8 cellular contexts compared by ENCODE assay signal in the genomic region with DNA sequence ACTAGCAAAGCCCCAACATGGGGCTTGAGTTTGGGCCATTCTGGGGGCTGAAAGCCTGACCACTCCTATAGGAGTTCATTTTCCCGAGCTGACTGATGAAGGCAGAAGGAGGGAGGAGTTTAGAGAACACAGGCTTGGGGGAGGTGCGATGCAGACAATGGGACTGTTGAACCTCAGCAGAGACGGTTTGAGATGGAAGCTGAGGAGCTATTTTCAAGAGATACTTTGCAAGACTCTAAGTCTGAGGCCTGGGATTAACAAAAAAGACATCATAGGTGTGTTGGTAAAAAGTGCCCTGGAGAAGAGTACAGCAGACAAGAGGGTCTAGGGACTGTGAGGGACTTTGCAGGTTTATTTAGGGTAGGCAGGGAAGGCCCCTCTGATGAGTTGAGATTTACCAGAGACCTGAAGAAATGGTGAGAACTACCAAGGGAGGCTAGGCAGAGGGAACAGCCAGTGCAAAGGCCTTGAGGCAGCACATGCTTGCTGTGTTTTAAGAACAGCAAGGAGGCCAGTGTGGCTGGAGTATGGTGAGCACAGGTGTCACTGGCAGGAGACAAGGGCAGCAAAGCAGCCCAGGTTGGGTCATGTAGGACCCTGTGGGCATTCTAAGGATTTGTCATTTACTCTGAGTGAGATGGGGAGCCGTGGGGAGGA. TPM values are rescaled to one million over a fixed set of nuclear protein-coding genes. Genes with fewer than 3 reads are reported as not detected.
DNase-seq lines count a peak whose midpoint lies in the region; ATAC-seq, FAIRE-seq and TF ChIP-seq lines count a peak whose summit lies in the region.

No MANE protein-coding gene starts in this region.

- no peaks in the 10 kb centered on the region for H3K36me3 Mint-ChIP-seq in natural killer cell

- DNase-seq in NCI-H146 (lab: John Stamatoyannopoulos, UW) (peak; percentile 66), GM12878 (ENCODE audit: low read depth, low spot score) (no peak), natural killer cell (no peak), ureter (ENCODE audit: low spot score) (no peak)
- no peak for DNase-seq in activated CD4-positive, CD25-positive, alpha-beta regulatory T cell treated with anti-CD3 and anti-CD28 coated beads, Interleukin-2, amount 50 U/mL, for 72 hours

- no peaks in the 10 kb centered on the region for H3K27me3 ChIP-seq in GM12878 (replicated peaks in 1 of 2; ENCODE audit: control insufficient read depth in 2 of 2, insufficient read depth in 2 of 2, low read length in 1 of 2)

- H3K36me3 ChIP-seq in ES-I3 (ENCODE audit: insufficient read depth, low read length) (no peaks in the 10 kb centered on the region), GM12878 (ENCODE audit: control insufficient read depth in 2 of 2, insufficient read depth in 2 of 2, low read length in 1 of 2) (no peaks in the 10 kb centered on the region)

- H3K4me1 Mint-ChIP-seq in natural killer cell = peaks cover 34 to 54% of the 10 kb centered on the region in 2 donors

- H3K9ac ChIP-seq in ES-I3 (ENCODE audit: low read depth, low read length) = peak overlapping the region; percentile 14; the same call in 1 of the 2 replicates
- peak overlapping the region; percentile 17; the same call in 1 of the 2 replicates for H3K9ac ChIP-seq in GM12878 (ENCODE audit: control insufficient read depth, insufficient read depth, low read length)

- TSS peak; percentile 66 for BruUV-seq in GM12878 (replicated peaks; lab: Mats Ljungman, UMichigan)

- H3K27me3 Mint-ChIP-seq in natural killer cell (ENCODE audit: low read depth in 2 of 2) = no peaks in the 10 kb centered on the region

- ATAC-seq in GM12878 (no peak), natural killer cell (no peak), GM18861 (IDR thresholded peaks at IDR 0.05; ENCODE audit: unreplicated experiment) (no peak), HG02571 (IDR thresholded peaks at IDR 0.05; ENCODE audit: unreplicated experiment) (no peak)

- no peak for TF ChIP-seq CTCF in GM12878 (IDR thresholded peaks at IDR 0.05 in 2 of 3, conservative IDR thresholded peaks at IDR 0.05 in 1 of 3; ENCODE audit: control insufficient read depth in 2 of 3, extremely low read depth in 1 of 3, insufficient read depth in 1 of 3, low read depth in 3 of 3, low read length in 3 of 3)
- TF ChIP-seq CTCF in natural killer cell (IDR thresholded peaks at IDR 0.05) = no peak

- no peaks in the 10 kb centered on the region for H3K9me3 Mint-ChIP-seq in natural killer cell

- no peaks in the 10 kb centered on the region for H4K20me1 ChIP-seq in GM12878 (ENCODE audit: control insufficient read depth, insufficient read depth)

- TF ChIP-seq EP300 in GM12878 (IDR thresholded peaks at IDR 0.05; ENCODE audit: borderline replicate concordance in 1 of 2, control insufficient read depth in 1 of 2, low read depth in 2 of 2, low read length in 2 of 2) = no peak

- H3K4me3 ChIP-seq in GM12878 = no peak overlapping the region

- in situ Hi-C loops in GM12878 (cut with MboI) = loop anchor here (25.0 kb wide), 1 partner anchor 1732 kb away; no protein-coding TSS in a partner anchor

- H3K9me3 ChIP-seq in ES-I3 (ENCODE audit: control insufficient read depth, insufficient read depth, low read length) = no peaks in the 10 kb centered on the region
- no peaks in the 10 kb centered on the region for H3K9me3 ChIP-seq in GM12878 (replicated peaks; ENCODE audit: control insufficient read depth, insufficient read depth, low read length)

- SMC1A ChIA-PET in GM12878 (lab: Charles Lee; ENCODE audit: uncharacterized antibody, unreplicated experiment) = interaction anchor here (1.3 to 14.6 kb wide), 5 partner anchors 9 to 34 kb away, joined by 3 to 311 read pairs (median 33); no protein-coding TSS in a partner anchor

- no peak overlapping the region for H3K4me3 Mint-ChIP-seq in natural killer cell

- H3K27ac ChIP-seq in GM12878 (ENCODE audit: control insufficient read depth, insufficient read depth) = peak overlapping the region; percentile 88

- H3K4me1 ChIP-seq in ES-I3 (ENCODE audit: insufficient read depth, low read length) = peaks cover 45% of the 10 kb centered on the region
- peaks cover 75% of the 10 kb centered on the region for H3K4me1 ChIP-seq in GM12878 (ENCODE audit: control insufficient read depth, insufficient read depth, low read length)

- WGBS in GM12878 (ENCODE audit: insufficient coverage, insufficient replicate concordance, low lambda C conversion rate, missing lambda C conversion rate) = 76% methylated on average over 4 of the region's 4 CpGs

- POLR2A ChIA-PET in GM12878 (lab: Charles Lee) = interaction anchor here (0.5 to 13.9 kb wide), 8 partner anchors 9 to 50 kb away, joined by 3 to 280 read pairs (median 6); partner anchors contain the start of gene PCBP1

- CTCF ChIA-PET in GM12878 (lab: Yijun Ruan, JAX) = interaction anchor here (0.9 to 5.8 kb wide), 4 partner anchors 9 to 319 kb away, joined by 3 to 54 read pairs (median 4); no protein-coding TSS in a partner anchor

- H3K4me2 ChIP-seq in GM12878 (ENCODE audit: control insufficient read depth, insufficient read depth) = no peak overlapping the region; the same call in 1 of the 2 replicates

- no peaks in the 10 kb centered on the region; the same call in 1 of the 2 replicates for H3K79me2 ChIP-seq in GM12878 (ENCODE audit: control insufficient read depth, insufficient read depth, low read length)

- H2AFZ ChIP-seq in GM12878 (ENCODE audit: control insufficient read depth, low read depth, low read length) = peak overlapping the region; percentile 61; the same call in 1 of the 2 replicates

- peak overlapping the region; percentile 72 to 80 for H3K27ac Mint-ChIP-seq in natural killer cell

- FAIRE-seq in GM12878 (lab: Jason Lieb, UNC) = no peak

- intact Hi-C loops in GM12878 (cut with micrococcal nuclease; ENCODE audit: unreplicated experiment) = no loop called here
- intact Hi-C loops in natural killer cell (cut with micrococcal nuclease) = no loop called here

- TF ChIP-seq POLR2A in GM12878 (IDR thresholded peaks at IDR 0.05; ENCODE audit: low read depth, low read length) = no peak

- TF ChIP-seq RAD21 in GM12878 (IDR thresholded peaks at IDR 0.05; ENCODE audit: insufficient read depth, low read depth, low read length) = no peak

- RAD21 ChIA-PET in GM12878 (lab: Charles Lee; ENCODE audit: unreplicated experiment) = interaction anchor here (1.3 to 14.2 kb wide), 7 partner anchors 12 to 72 kb away, joined by 3 to 234 read pairs (median 12); partner anchors contain the start of gene C2orf42

TF ChIP-seq in GM12878, 131 proteins besides CTCF, POLR2A, EP300 and RAD21 (continues in another document):
- no peak for TF ChIP-seq CUX1 (IDR thresholded peaks at IDR 0.05; ENCODE audit: insufficient replicate concordance, low read depth, low read length)
- TF ChIP-seq ZNF274 (IDR thresholded peaks at IDR 0.05; ENCODE audit: insufficient read depth, insufficient read length) = no peak
- 0 out of 2 replicates have a peak, but pooled peaks have one; percentile 28 for TF ChIP-seq GATAD2B (conservative IDR thresholded peaks at IDR 0.05; ENCODE audit: low read depth)

RNA-seq across cellular contexts. Expression of gene PCBP1, which starts 31.6 kb away (rescaled TPM):
- 26.7 and 27.7 TPM in 2 replicates for total RNA-seq in GM12878 (2013; cell fraction: nucleolus; rRNA removed)
- 64.0 and 84.2 TPM in 2 replicates for total RNA-seq in GM12878 (2014; rRNA removed)
- total RNA-seq in GM12878 (2014; rRNA removed; fragmentation: Illumina TruSeq; extraction: Trizol) = 45.5 and 47.3 TPM in 2 replicates
- total RNA-seq in GM12878 (2021) = 494 and 497 TPM in 2 replicates
- 211 TPM for polyA plus RNA-seq in GM12878 (2011; ENCODE audit: low read depth)
- polyA plus RNA-seq in GM12878 (2011; rRNA removed) = 83.5 and 121 TPM in 2 replicates
- 149 and 196 TPM in 2 replicates for polyA plus RNA-seq in GM12878 (2011; cell fraction: cytosol; rRNA removed)
- 123 and 173 TPM in 2 replicates for polyA plus RNA-seq in GM12878 (2011; cell fraction: nucleus; rRNA removed)
- polyA plus RNA-seq in GM12878 (2012) = 433 and 458 TPM in 2 replicates
- 304 and 338 TPM in 2 replicates for polyA plus RNA-seq in GM12878 (2014; fragmentation: Illumina TruSeq; extraction: Trizol)
- 10 to 100 TPM; 24.4 to 28.9 TPM for polyA plus RNA-seq in GM12878 (2014; fragmentation: Nextera tagmentation; extraction: Ambion mirVana)
- polyA plus RNA-seq in GM12878 (2014; rRNA removed) = 221 and 272 TPM in 2 replicates
- 100 to 1,000 TPM; 138 to 259 TPM for polyA plus RNA-seq in GM12878 (2016; fragmentation: Nextera tagmentation; extraction: Ambion mirVana)
- 85.5 and 116 TPM in 2 replicates for polyA minus RNA-seq in GM12878 (2011; rRNA and poly(A)+ RNA removed)
- 83.9 and 87.5 TPM in 2 replicates for polyA minus RNA-seq in GM12878 (2011; cell fraction: cytosol; rRNA and poly(A)+ RNA removed)
- polyA minus RNA-seq in GM12878 (2011; cell fraction: nucleus; rRNA and poly(A)+ RNA removed) = 37.4 and 58.0 TPM in 2 replicates
- total RNA-seq in natural killer cell = 100 to 1,000 TPM; 329 to 358 (median 352) TPM
- total RNA-seq in ureter = 284 TPM
